ENCODE assay signal across 1 cellular context in the genomic region with DNA sequence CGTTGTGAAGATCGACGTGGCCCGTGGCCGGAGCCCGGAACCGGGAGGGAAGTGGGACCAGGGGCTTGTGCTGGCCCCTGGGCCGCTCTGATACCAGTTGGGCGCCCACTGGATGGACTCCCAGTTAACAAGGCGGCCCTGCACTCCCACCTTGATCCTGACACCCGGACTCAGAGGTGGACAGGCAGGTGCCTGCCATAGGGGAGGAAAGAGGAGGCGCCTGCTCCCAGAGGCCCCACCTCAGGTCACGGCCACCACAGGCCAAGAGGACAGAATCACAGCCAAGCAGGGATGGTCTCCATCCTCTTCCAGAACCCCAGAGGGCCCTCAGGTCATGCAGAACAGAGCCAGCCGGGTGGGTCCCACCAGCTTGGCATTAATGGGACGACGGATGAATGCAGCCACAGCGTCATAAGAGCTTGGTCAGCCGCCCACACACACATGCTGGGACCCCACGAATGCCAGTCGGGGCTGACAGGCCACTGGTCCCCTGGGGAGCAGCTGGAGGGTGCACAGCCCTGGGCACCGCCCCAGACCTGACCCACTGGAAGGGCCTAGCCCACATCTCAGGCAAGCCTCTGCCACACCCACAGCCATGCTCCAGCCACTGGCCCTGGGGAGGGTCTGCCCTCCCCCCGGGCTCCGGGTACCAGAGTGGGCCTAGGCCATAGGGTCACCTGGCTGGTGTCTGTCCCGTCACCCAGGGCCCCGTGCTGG.
TF ChIP-seq lines count a peak whose summit lies in the region.

No MANE protein-coding gene starts in this region.

TF ChIP-seq in GM12878, 131 proteins besides CTCF, POLR2A, EP300 and RAD21:
- no peak for TF ChIP-seq FOS (IDR thresholded peaks at IDR 0.05; ENCODE audit: borderline replicate concordance, extremely low read depth, insufficient read length)
- TF ChIP-seq SMARCA5 (IDR thresholded peaks at IDR 0.05) = no peak
- TF ChIP-seq SP1 (IDR thresholded peaks at IDR 0.05; ENCODE audit: low read depth, low read length) = no peak
- TF ChIP-seq ZNF384 (IDR thresholded peaks at IDR 0.05; ENCODE audit: borderline replicate concordance, low read depth, low read length) = no peak
- TF ChIP-seq, protein P1, sequence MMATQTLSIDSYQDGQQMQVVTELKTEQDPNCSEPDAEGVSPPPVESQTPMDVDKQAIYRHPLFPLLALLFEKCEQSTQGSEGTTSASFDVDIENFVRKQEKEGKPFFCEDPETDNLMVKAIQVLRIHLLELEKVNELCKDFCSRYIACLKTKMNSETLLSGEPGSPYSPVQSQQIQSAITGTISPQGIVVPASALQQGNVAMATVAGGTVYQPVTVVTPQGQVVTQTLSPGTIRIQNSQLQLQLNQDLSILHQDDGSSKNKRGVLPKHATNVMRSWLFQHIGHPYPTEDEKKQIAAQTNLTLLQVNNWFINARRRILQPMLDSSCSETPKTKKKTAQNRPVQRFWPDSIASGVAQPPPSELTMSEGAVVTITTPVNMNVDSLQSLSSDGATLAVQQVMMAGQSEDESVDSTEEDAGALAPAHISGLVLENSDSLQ (IDR thresholded peaks at IDR 0.05) = no peak
- TF ChIP-seq, protein P2, sequence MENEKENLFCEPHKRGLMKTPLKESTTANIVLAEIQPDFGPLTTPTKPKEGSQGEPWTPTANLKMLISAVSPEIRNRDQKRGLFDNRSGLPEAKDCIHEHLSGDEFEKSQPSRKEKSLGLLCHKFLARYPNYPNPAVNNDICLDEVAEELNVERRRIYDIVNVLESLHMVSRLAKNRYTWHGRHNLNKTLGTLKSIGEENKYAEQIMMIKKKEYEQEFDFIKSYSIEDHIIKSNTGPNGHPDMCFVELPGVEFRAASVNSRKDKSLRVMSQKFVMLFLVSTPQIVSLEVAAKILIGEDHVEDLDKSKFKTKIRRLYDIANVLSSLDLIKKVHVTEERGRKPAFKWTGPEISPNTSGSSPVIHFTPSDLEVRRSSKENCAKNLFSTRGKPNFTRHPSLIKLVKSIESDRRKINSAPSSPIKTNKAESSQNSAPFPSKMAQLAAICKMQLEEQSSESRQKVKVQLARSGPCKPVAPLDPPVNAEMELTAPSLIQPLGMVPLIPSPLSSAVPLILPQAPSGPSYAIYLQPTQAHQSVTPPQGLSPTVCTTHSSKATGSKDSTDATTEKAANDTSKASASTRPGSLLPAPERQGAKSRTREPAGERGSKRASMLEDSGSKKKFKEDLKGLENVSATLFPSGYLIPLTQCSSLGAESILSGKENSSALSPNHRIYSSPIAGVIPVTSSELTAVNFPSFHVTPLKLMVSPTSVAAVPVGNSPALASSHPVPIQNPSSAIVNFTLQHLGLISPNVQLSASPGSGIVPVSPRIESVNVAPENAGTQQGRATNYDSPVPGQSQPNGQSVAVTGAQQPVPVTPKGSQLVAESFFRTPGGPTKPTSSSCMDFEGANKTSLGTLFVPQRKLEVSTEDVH (IDR thresholded peaks at IDR 0.05; ENCODE audit: low read depth, partially characterized antibody) = no peak
- TF ChIP-seq ELK1 (IDR thresholded peaks at IDR 0.05; ENCODE audit: low read depth, low read length) = no peak
- TF ChIP-seq RELA (IDR thresholded peaks at IDR 0.05; ENCODE audit: borderline replicate concordance, partially characterized antibody) = no peak
- TF ChIP-seq RUNX3 (IDR thresholded peaks at IDR 0.05; ENCODE audit: low read length) = no peak
- no peak for TF ChIP-seq CHD4 (IDR thresholded peaks at IDR 0.05)
- no peak for TF ChIP-seq NBN (IDR thresholded peaks at IDR 0.05)
